Comparison of ENCODE assay signal across 1 cellular context in genomic region chr6:188821-189655, GRCh38.
TF ChIP-seq lines count a peak whose summit lies in the region.

No MANE protein-coding gene starts in this region.

TF ChIP-seq in HEK293, 187 proteins besides CTCF, POLR2A, EP300 and RAD21 (continued from another document and continues in another):
- TF ChIP-seq ZNF518A (tag by site-specific recombination; conservative IDR thresholded peaks at IDR 0.05; ENCODE audit: low read depth) (no peak), PRDM4 (tag by site-specific recombination; IDR thresholded peaks at IDR 0.05) (no peak), ZNF548 (tag by site-specific recombination; IDR thresholded peaks at IDR 0.05) (no peak), ZNF624 (tag by site-specific recombination; IDR thresholded peaks at IDR 0.05) (no peak), ZNF610 (tag by site-specific recombination; IDR thresholded peaks at IDR 0.05; ENCODE audit: borderline replicate concordance) (no peak), SCRT2 (tag by site-specific recombination; IDR thresholded peaks at IDR 0.05) (no peak), ZBTB11 (tag by site-specific recombination; conservative IDR thresholded peaks at IDR 0.05; ENCODE audit: low read depth) (no peak), ZNF704 (tag by site-specific recombination; IDR thresholded peaks at IDR 0.05) (no peak), ZNF521 (tag by site-specific recombination; IDR thresholded peaks at IDR 0.05) (no peak), ZNF776 (tag by site-specific recombination; IDR thresholded peaks at IDR 0.05; ENCODE audit: borderline replicate concordance) (no peak), ZSCAN30 (tag by site-specific recombination; IDR thresholded peaks at IDR 0.05) (peak; percentile 55; the same call in 1 of the 2 replicates), ZNF76 (tag by site-specific recombination; IDR thresholded peaks at IDR 0.05; ENCODE audit: borderline replicate concordance, low read depth) (no peak), ZBTB21 (tag by site-specific recombination; IDR thresholded peaks at IDR 0.05) (no peak), ZNF132 (tag by site-specific recombination; IDR thresholded peaks at IDR 0.05; ENCODE audit: borderline replicate concordance) (no peak), ZNF571 (tag by site-specific recombination; IDR thresholded peaks at IDR 0.05) (no peak), AEBP2 (tag by site-specific recombination; IDR thresholded peaks at IDR 0.05; ENCODE audit: borderline replicate concordance) (no peak), ZFP69B (tag by site-specific recombination; IDR thresholded peaks at IDR 0.05) (peak; percentile 18; the same call in 1 of the 2 replicates), ZNF596 (tag by site-specific recombination; IDR thresholded peaks at IDR 0.05) (no peak), ZNF670 (tag by site-specific recombination; IDR thresholded peaks at IDR 0.05; ENCODE audit: low read depth) (no peak), ZNF645 (tag by site-specific recombination; IDR thresholded peaks at IDR 0.05) (no peak), PRDM10 (tag by site-specific recombination; IDR thresholded peaks at IDR 0.05) (peak; percentile 89), ZNF692 (tag by site-specific recombination; IDR thresholded peaks at IDR 0.05) (peak; percentile 67; the same call in 1 of the 2 replicates), ZNF366 (tag by site-specific recombination; conservative IDR thresholded peaks at IDR 0.05) (no peak), ZNF558 (tag by site-specific recombination; IDR thresholded peaks at IDR 0.05) (no peak), PBX3 (CRISPR knock-in tag; IDR thresholded peaks at IDR 0.05) (no peak), ZNF292 (tag by site-specific recombination; IDR thresholded peaks at IDR 0.05; ENCODE audit: borderline replicate concordance, low read depth) (no peak), ZNF580 (tag by site-specific recombination; IDR thresholded peaks at IDR 0.05) (no peak), KLF1 (tag by site-specific recombination; IDR thresholded peaks at IDR 0.05) (no peak), KLF10 (tag by site-specific recombination; IDR thresholded peaks at IDR 0.05) (0 out of 2 replicates have a peak, but pooled peaks have one; percentile 19), YY2 (tag by site-specific recombination; IDR thresholded peaks at IDR 0.05) (no peak), ZNF488 (tag by site-specific recombination; IDR thresholded peaks at IDR 0.05) (no peak), ZNF155 (tag by site-specific recombination; IDR thresholded peaks at IDR 0.05) (no peak), OSR2 (tag by site-specific recombination; IDR thresholded peaks at IDR 0.05) (no peak), ZNF416 (tag by site-specific recombination; IDR thresholded peaks at IDR 0.05) (no peak)
